ENCODE assay signal across 7 cellular contexts in the genomic region with DNA sequence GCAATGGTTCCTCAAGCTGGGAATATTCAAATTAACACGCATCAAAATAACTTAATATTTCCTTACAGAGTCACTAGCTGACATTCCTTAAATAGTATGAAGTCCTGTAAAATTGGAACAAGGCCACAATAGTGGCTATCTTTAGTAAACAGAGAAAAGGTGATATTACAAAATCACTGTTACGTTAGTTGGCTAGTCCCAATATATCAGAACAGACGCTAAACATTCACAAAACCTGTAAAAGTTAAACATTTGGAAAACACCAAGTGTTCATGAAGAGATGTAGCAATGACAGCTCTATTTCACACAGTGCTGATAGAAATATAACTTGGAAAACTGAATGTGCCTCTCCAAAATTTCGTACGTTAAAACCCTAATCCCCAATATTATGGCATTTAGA.
"Had no signal": no experiment of that assay in that cellular context is flagged by ENCODE, and none has a peak within 500 bp of the region (broad histone marks: within the 10 kb centered on the region; RNA-seq: fewer than 3 reads in every experiment).

No MANE protein-coding gene starts in this region.

- H3K4me3 ChIP-seq: GM12878 had no signal

- ATAC-seq: GM12878 had no signal

- FAIRE-seq: GM12878, GM12891, GM12892, GM18507, GM19239 had no signal

- DNase-seq: GDM1, GF-D8 had no signal
